Comparison of ENCODE assay signal across 18 cellular contexts in genomic region chr13:44340508-44340907, GRCh38. TPM values are rescaled to one million over a fixed set of nuclear protein-coding genes. Genes with fewer than 3 reads are reported as not detected.
DNase-seq lines count a peak whose midpoint lies in the region; ATAC-seq, FAIRE-seq and TF ChIP-seq lines count a peak whose summit lies in the region.
"Had no signal": no experiment of that assay in that cellular context is flagged by ENCODE, and none has a peak within 500 bp of the region (broad histone marks: within the 10 kb centered on the region; RNA-seq: fewer than 3 reads in every experiment).

No MANE protein-coding gene starts in this region.

- DNase-seq in Right ventricle myocardium inferior (ENCODE audit: missing footprints) (no peak), right atrium auricular region (ENCODE audit: low spot score) (no peak), NCI-H2171 treated with DMSO at 0.1 percent for 48 hours (lab: John Stamatoyannopoulos, UW) (peak; percentile 40), mucosa of descending colon (no peak), HTR-8/SVneo (ENCODE audit: insufficient read length, low spot score) (no peak)
- DNase-seq: CD4-positive, alpha-beta memory T cell; GF-D8; HCEC 1CT; HFFc6; KG1 had no signal

- no peaks in the 10 kb centered on the region for H3K4me1 ChIP-seq in right atrium auricular region
- H3K4me1 ChIP-seq in mucosa of descending colon (ENCODE audit: low read depth): no peaks in the 10 kb centered on the region

- H3K9me3 ChIP-seq in right atrium auricular region: no peaks in the 10 kb centered on the region
- H3K9me3 ChIP-seq in mucosa of descending colon: no peaks in the 10 kb centered on the region

- intact Hi-C loops in Right ventricle myocardium inferior (cut with DNase I) (no loop called here), mucosa of descending colon (cut with DNase I, micrococcal nuclease) (no loop called here)

- H3K36me3 ChIP-seq in right atrium auricular region: no peaks in the 10 kb centered on the region
- no peaks in the 10 kb centered on the region for H3K36me3 ChIP-seq in mucosa of descending colon (ENCODE audit: low read depth)

- no peak for FAIRE-seq in HTR-8/SVneo (lab: Jason Lieb, UNC)
- FAIRE-seq: A204.1, GM18507, GM19239 had no signal

- no peaks in the 10 kb centered on the region for H3K27me3 ChIP-seq in right atrium auricular region

- ATAC-seq in Right ventricle myocardium inferior (peak; percentile 28), GM18499 (IDR thresholded peaks at IDR 0.05; ENCODE audit: insufficient read depth, unreplicated experiment) (peak; percentile 47), mucosa of descending colon (no peak), HG02973 (IDR thresholded peaks at IDR 0.05; ENCODE audit: unreplicated experiment) (no peak)

- TF ChIP-seq CTCF in right atrium auricular region (IDR thresholded peaks at IDR 0.05): no peak
- no peak for TF ChIP-seq CTCF in mucosa of descending colon (IDR thresholded peaks at IDR 0.05)

- H3K4me3 ChIP-seq in right atrium auricular region (no peak overlapping the region), mucosa of descending colon (no peak overlapping the region)

- no peak overlapping the region for H3K27ac ChIP-seq in right atrium auricular region
- H3K27ac ChIP-seq: C4-2B had no signal

RNA-seq across cellular contexts. Expression of gene SERP2, which starts 33.1 kb away (rescaled TPM):
- total RNA-seq in Right ventricle myocardium inferior: 15.7 TPM
- 10 to 100 TPM; 15.4 to 17.7 TPM for total RNA-seq in right atrium auricular region
- total RNA-seq in mucosa of descending colon: 1 to 10 TPM; 3.3 to 6.0 (median 5.8) TPM
- total RNA-seq: B cell; CD4-positive, alpha-beta memory T cell; H4 had no signal

Comparison
In these comparisons a context has a peak if more than half of its experiments do, and no peak if none do; other contexts are left out.
1. ATAC-seq: peak in Right ventricle myocardium inferior (single experiment) and GM18499 (single experiment); none in mucosa of descending colon (single experiment) and HG02973 (single experiment).